Comparison of ENCODE assay signal across 9 cellular contexts in genomic region chr1:223732993-223733798, GRCh38. TPM values are rescaled to one million over a fixed set of nuclear protein-coding genes. Genes with fewer than 3 reads are reported as not detected.
DNase-seq lines count a peak whose midpoint lies in the region; ATAC-seq and TF ChIP-seq lines count a peak whose summit lies in the region.
"Had no signal": no experiment of that assay in that cellular context is flagged by ENCODE, and none has a peak within 500 bp of the region (broad histone marks: within the 10 kb centered on the region; RNA-seq: fewer than 3 reads in every experiment).

No MANE protein-coding gene starts in this region.

- peak overlapping the region in 8 of 59 donors; percentile 1 to 39 (median 20) for H3K4me3 ChIP-seq in dorsolateral prefrontal cortex
- H3K4me3 ChIP-seq in CD8-positive, alpha-beta T cell (ENCODE audit: low read depth, low read length) = no peak overlapping the region
- H3K4me3 ChIP-seq: GM23248 had no signal

- peaks cover 2% of the 10 kb centered on the region for H3K36me3 Mint-ChIP-seq in mesothelial cell of epicardium
- H3K36me3 Mint-ChIP-seq in CD8-positive, alpha-beta T cell = peaks cover 44% of the 10 kb centered on the region

- no peaks in the 10 kb centered on the region for H3K27me3 ChIP-seq in dorsolateral prefrontal cortex
- H3K27me3 ChIP-seq in CD8-positive, alpha-beta T cell (ENCODE audit: insufficient read depth, low read length) = no peaks in the 10 kb centered on the region

- intact Hi-C loops in dorsolateral prefrontal cortex (cut with DNase I) = no loop called here
- intact Hi-C loops in CD8-positive, alpha-beta T cell (cut with DNase I, micrococcal nuclease) = no loop called here

- no peaks in the 10 kb centered on the region for H3K4me1 ChIP-seq in CD8-positive, alpha-beta T cell (ENCODE audit: insufficient read depth, low read length)

- H3K36me3 ChIP-seq in CD8-positive, alpha-beta T cell (ENCODE audit: insufficient read depth, low read length) = no peaks in the 10 kb centered on the region

- no peaks in the 10 kb centered on the region for H3K9me3 ChIP-seq in CD8-positive, alpha-beta T cell (ENCODE audit: low read length)

- H3K27me3 Mint-ChIP-seq in mesothelial cell of epicardium (ENCODE audit: low read depth) = no peaks in the 10 kb centered on the region
- H3K27me3 Mint-ChIP-seq in CD8-positive, alpha-beta T cell (ENCODE audit: low read depth) = no peaks in the 10 kb centered on the region

- H3K4me1 Mint-ChIP-seq in mesothelial cell of epicardium = peaks cover 69% of the 10 kb centered on the region
- H3K4me1 Mint-ChIP-seq in CD8-positive, alpha-beta T cell (ENCODE audit: low read depth) = peaks cover 29% of the 10 kb centered on the region

- POLR2A ChIA-PET in CD8-positive, alpha-beta T cell (lab: Charles Lee) = no interaction called here

- no peak for TF ChIP-seq CTCF in dorsolateral prefrontal cortex (IDR thresholded peaks at IDR 0.05 in 54 of 56, conservative IDR thresholded peaks at IDR 0.05 in 2 of 56; ENCODE audit: low read depth in 1 of 56, partially characterized antibody in 56 of 56)
- TF ChIP-seq CTCF in mesothelial cell of epicardium (IDR thresholded peaks at IDR 0.05; ENCODE audit: unreplicated experiment) = no peak
- no peak for TF ChIP-seq CTCF in CD8-positive, alpha-beta T cell (IDR thresholded peaks at IDR 0.05)

- ATAC-seq in HG02759 (IDR thresholded peaks at IDR 0.05; ENCODE audit: unreplicated experiment) = no peak
- ATAC-seq in CD8-positive, alpha-beta T cell = no peak

- peak overlapping the region; percentile 98 for H3K27ac Mint-ChIP-seq in mesothelial cell of epicardium
- H3K27ac Mint-ChIP-seq in CD8-positive, alpha-beta T cell = no peak overlapping the region

- no peaks in the 10 kb centered on the region for H3K9me3 Mint-ChIP-seq in mesothelial cell of epicardium
- no peaks in the 10 kb centered on the region for H3K9me3 Mint-ChIP-seq in CD8-positive, alpha-beta T cell

- H3K27ac ChIP-seq in dorsolateral prefrontal cortex = peak overlapping the region in 56 of 59 donors; percentile 14 to 85 (median 72)
- H3K27ac ChIP-seq in CD8-positive, alpha-beta T cell (ENCODE audit: low read depth, low read length) = no peak overlapping the region

- CTCF ChIA-PET in CD8-positive, alpha-beta T cell (lab: Charles Lee) = interaction anchor here (12.3 kb wide), 1 partner anchor 17 kb away, joined by 89 read pairs; no protein-coding TSS in a partner anchor

- DNase-seq in A172 (ENCODE audit: low spot score) (peak; percentile 47), NCI-H2029 treated with DMSO at 0.1 percent for 48 hours (lab: John Stamatoyannopoulos, UW) (peak; percentile 32), dorsolateral prefrontal cortex (no peak), mesothelial cell of epicardium (ENCODE audit: low spot score in 2 of 2, unreplicated experiment in 2 of 2) (no peak), NCI-H748 treated with DMSO at 0.1 percent for 48 hours (lab: John Stamatoyannopoulos, UW) (no peak)
- no peak for DNase-seq in CD8-positive, alpha-beta T cell
- no peak for DNase-seq in stimulated activated CD4-positive, alpha-beta T cell treated with anti-CD3 and anti-CD28 coated beads, Interleukin-4, amount 100 ng/mL, for 4 hours
- DNase-seq: GM23248 had no signal

- H3K4me3 Mint-ChIP-seq in mesothelial cell of epicardium = peak overlapping the region; percentile 10
- no peak overlapping the region for H3K4me3 Mint-ChIP-seq in CD8-positive, alpha-beta T cell

RNA-seq across cellular contexts. Expression of gene CAPN2, which starts 20.9 kb away (rescaled TPM):
- total RNA-seq in A172 (2014; rRNA removed; shearing (Covaris generic)) = 432 and 455 TPM in 2 replicates
- total RNA-seq in dorsolateral prefrontal cortex (100 to 1,000 TPM in 66 of 120 experiments, 10 to 100 TPM in 54; 66.7 to 318 (median 103) TPM), mesothelial cell of epicardium (136 to 151 TPM (median 146 TPM) in 3 replicates)
- total RNA-seq in CD8-positive, alpha-beta T cell = 10 to 100 TPM; 83.0 to 84.7 TPM

Comparison
In these comparisons a context has a peak if more than half of its experiments do, and no peak if none do; other contexts are left out.
1. DNase-seq: peak in A172 (single experiment) and NCI-H2029 treated with DMSO at 0.1 percent for 48 hours (single experiment); none in dorsolateral prefrontal cortex (0 of 10), mesothelial cell of epicardium (0 of 2), NCI-H748 treated with DMSO at 0.1 percent for 48 hours (single experiment), CD8-positive, alpha-beta T cell (0 of 7) and stimulated activated CD4-positive, alpha-beta T cell treated with anti-CD3 and anti-CD28 coated beads, Interleukin-4, amount 100 ng/mL, for 4 hours (0 of 2).